In the genomic region with DNA sequence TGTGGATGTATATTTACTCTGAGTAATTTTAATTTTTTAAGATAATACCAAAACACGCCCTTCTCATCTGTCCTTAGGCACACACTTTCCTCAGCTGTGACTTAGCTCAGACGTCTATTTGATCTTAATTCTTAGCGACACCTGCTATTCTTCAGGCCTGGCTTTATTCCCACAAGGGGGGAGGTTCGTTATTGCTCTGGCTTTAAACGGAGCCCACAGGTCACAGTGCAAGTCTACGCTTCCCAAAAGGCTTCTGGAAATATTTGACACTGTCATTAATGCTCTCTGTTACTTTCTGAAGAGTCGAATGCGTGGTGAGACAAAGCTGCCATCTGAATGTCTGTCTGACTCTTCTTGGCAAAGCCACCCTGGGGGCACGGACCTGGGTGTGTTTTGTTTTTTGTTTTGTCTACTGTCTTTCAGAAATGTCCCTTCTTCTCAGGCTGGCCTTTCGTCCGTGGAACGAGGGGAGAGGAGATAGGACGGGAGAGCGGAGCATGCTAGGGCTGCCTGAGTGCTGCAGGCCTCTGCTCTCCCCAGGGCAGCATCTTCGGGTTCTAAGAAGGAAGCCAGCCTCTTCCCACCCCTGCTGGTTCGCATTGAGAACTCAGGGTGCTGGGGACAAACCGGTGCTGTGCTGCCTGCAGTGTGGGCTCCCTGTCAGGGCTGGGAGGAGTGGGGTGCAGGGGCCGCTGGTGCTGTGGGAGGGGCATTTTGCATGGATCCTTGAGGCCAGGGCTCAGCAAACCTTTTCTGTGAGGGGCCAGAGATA, we compare ENCODE assay signal across 19 cellular contexts.
"Had no signal": no experiment of that assay in that cellular context is flagged by ENCODE, and none has a peak within 500 bp of the region (broad histone marks: within the 10 kb centered on the region; RNA-seq: fewer than 3 reads in every experiment).

No MANE protein-coding gene starts in this region.

- H3K9me3 ChIP-seq: lower lobe of right lung, pancreas, stomach, thoracic aorta had no signal

- H3K9me3 Mint-ChIP-seq: activated CD4-positive, alpha-beta T cell treated with anti-CD3 and anti-CD28 coated beads, Interleukin-2, amount 10 ng/mL, durations not matched to agents 24 days and 14 days; activated naive CD4-positive, alpha-beta T cell treated with anti-CD3 and anti-CD28 coated beads for 36 hours; activated T-helper 17 cell treated with anti-CD3 and anti-CD28 coated beads, Interleukin-2, amount 50 U/mL, for 72 hours; central memory CD8-positive, alpha-beta T cell; effector memory CD8-positive, alpha-beta T cell; natural killer cell had no signal

- H3K4me3 Mint-ChIP-seq: activated B cell treated with CpG ODN at 0.5 μM for 24 hours; activated CD4-positive, alpha-beta T cell treated with anti-CD3 and anti-CD28 coated beads, Interleukin-2, amount 10 ng/mL, durations not matched to agents 24 days and 14 days; activated naive CD4-positive, alpha-beta T cell treated with anti-CD3 and anti-CD28 coated beads for 36 hours; activated T-helper 17 cell treated with anti-CD3 and anti-CD28 coated beads, Interleukin-2, amount 50 U/mL, for 72 hours; central memory CD8-positive, alpha-beta T cell; dendritic cell treated with granulocyte-macrophage colony-stimulating factor and Interleukin-4, amounts not matched to agents 40 ng/mL and 50 ng/mL, for 4 days; effector memory CD8-positive, alpha-beta T cell; natural killer cell; T-helper 17 cell had no signal

- H3K27ac ChIP-seq: hepatocyte, lower lobe of right lung, pancreas, stomach, thoracic aorta had no signal

- H3K4me1 ChIP-seq: pancreas had no signal

- H2AFZ ChIP-seq: hepatocyte had no signal

- H3K4me1 Mint-ChIP-seq: activated B cell treated with CpG ODN at 0.5 μM for 24 hours; activated CD4-positive, alpha-beta T cell treated with anti-CD3 and anti-CD28 coated beads, Interleukin-2, amount 10 ng/mL, durations not matched to agents 24 days and 14 days; activated T-helper 17 cell treated with anti-CD3 and anti-CD28 coated beads, Interleukin-2, amount 50 U/mL, for 72 hours; central memory CD8-positive, alpha-beta T cell had no signal

- H3K4me2 ChIP-seq: hepatocyte had no signal

- H3K4me3 ChIP-seq: hepatocyte, lower lobe of right lung, pancreas, stomach, thoracic aorta had no signal

- H3K27me3 Mint-ChIP-seq: activated B cell treated with CpG ODN at 0.5 μM for 24 hours; dendritic cell treated with granulocyte-macrophage colony-stimulating factor and Interleukin-4, amounts not matched to agents 40 ng/mL and 50 ng/mL, for 4 days had no signal

- ATAC-seq: activated T-helper 17 cell treated with anti-CD3 and anti-CD28 coated beads, Interleukin-2, amount 50 U/mL, for 72 hours; effector memory CD8-positive, alpha-beta T cell; lower lobe of right lung; pancreas; T-helper 17 cell had no signal

- FAIRE-seq: pancreas, small intestine had no signal

- H3K27me3 ChIP-seq: hepatocyte, pancreas, stomach had no signal

- H3K36me3 ChIP-seq: lower lobe of right lung, pancreas, thoracic aorta had no signal

- H3K36me3 Mint-ChIP-seq: natural killer cell had no signal

- DNase-seq: activated B cell treated with CpG ODN at 0.5 μM for 24 hours; activated CD4-positive, alpha-beta T cell treated with anti-CD3 and anti-CD28 coated beads, Interleukin-2, amount 10 ng/mL, durations not matched to agents 24 days and 14 days; activated CD8-positive, alpha-beta memory T cell treated with anti-CD3 and anti-CD28 coated beads for 24 hours; activated naive CD4-positive, alpha-beta T cell treated with anti-CD3 and anti-CD28 coated beads for 36 hours; activated T-cell treated with anti-CD3 and anti-CD28 coated beads for 4 hours; effector memory CD8-positive, alpha-beta T cell; kidney glomerular epithelial cell; lower lobe of right lung; midbrain; natural killer cell; pancreas; small intestine; stomach; T-helper 17 cell had no signal

- H3K27ac Mint-ChIP-seq: activated B cell treated with CpG ODN at 0.5 μM for 24 hours; activated CD4-positive, alpha-beta T cell treated with anti-CD3 and anti-CD28 coated beads, Interleukin-2, amount 10 ng/mL, durations not matched to agents 24 days and 14 days; activated naive CD4-positive, alpha-beta T cell treated with anti-CD3 and anti-CD28 coated beads for 36 hours; activated T-helper 17 cell treated with anti-CD3 and anti-CD28 coated beads, Interleukin-2, amount 50 U/mL, for 72 hours; dendritic cell treated with granulocyte-macrophage colony-stimulating factor and Interleukin-4, amounts not matched to agents 40 ng/mL and 50 ng/mL, for 4 days; effector memory CD8-positive, alpha-beta T cell; natural killer cell; T-helper 17 cell had no signal
